1 cellular context compared by ENCODE assay signal in the genomic region with DNA sequence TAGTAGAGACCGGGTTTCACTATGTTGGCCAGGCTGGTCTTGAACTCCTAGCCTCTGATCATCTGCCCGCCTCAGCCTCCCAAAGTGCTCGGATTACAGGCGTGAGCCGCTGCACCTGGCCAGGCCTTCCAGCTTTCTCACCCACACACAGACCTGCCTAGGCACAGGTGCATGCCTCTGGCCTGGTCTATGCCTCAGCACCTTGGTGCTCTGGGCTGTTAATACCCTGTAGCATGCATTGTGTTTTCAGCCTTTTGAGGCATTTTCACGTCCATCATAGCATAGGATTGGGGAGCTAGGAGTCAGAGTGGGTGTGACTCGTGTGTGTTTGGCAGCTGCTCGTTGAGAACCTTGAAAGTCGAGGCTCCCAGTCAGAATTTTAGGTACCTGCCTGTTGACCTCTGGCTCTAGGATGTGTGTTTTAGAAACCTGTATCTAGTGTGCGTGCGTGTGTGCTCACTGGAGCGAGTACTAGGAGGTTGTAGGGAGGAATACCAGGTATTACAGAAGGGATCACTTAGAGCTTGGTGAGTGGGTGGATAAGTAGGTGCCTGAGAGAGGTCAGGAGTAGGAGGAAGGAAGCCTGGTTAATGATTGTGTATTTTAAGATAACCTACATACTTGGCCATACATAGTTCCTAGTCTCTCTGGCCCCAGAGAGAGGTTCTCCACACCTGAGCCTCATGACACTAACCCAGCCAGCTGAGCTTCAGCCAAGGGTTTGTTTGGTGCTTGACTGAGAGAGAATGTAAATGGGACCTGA.
TF ChIP-seq lines count a peak whose summit lies in the region.

No MANE protein-coding gene starts in this region.

TF ChIP-seq in K562, 482 proteins besides CTCF, POLR2A, EP300 and RAD21 (continued from another document and continues in another):
- TF ChIP-seq, protein P1, sequence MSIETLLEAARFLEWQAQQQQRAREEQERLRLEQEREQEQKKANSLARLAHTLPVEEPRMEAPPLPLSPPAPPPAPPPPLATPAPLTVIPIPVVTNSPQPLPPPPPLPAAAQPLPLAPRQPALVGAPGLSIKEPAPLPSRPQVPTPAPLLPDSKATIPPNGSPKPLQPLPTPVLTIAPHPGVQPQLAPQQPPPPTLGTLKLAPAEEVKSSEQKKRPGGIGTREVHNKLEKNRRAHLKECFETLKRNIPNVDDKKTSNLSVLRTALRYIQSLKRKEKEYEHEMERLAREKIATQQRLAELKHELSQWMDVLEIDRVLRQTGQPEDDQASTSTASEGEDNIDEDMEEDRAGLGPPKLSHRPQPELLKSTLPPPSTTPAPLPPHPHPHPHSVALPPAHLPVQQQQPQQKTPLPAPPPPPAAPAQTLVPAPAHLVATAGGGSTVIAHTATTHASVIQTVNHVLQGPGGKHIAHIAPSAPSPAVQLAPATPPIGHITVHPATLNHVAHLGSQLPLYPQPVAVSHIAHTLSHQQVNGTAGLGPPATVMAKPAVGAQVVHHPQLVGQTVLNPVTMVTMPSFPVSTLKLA (conservative IDR thresholded peaks at IDR 0.05): no peak
- TF ChIP-seq EGR1 (conservative IDR thresholded peaks at IDR 0.05): no peak
- TF ChIP-seq PHTF2 (CRISPR knock-in tag; IDR thresholded peaks at IDR 0.05): no peak
- no peak for TF ChIP-seq OTX1 (CRISPR knock-in tag; IDR thresholded peaks at IDR 0.05)
- no peak for TF ChIP-seq NFATC3 (IDR thresholded peaks at IDR 0.05)
- no peak for TF ChIP-seq PURB (CRISPR knock-in tag; IDR thresholded peaks at IDR 0.05; ENCODE audit: low read depth)
- TF ChIP-seq ZNF57 (CRISPR knock-in tag; IDR thresholded peaks at IDR 0.05): no peak
- TF ChIP-seq, protein P2, sequence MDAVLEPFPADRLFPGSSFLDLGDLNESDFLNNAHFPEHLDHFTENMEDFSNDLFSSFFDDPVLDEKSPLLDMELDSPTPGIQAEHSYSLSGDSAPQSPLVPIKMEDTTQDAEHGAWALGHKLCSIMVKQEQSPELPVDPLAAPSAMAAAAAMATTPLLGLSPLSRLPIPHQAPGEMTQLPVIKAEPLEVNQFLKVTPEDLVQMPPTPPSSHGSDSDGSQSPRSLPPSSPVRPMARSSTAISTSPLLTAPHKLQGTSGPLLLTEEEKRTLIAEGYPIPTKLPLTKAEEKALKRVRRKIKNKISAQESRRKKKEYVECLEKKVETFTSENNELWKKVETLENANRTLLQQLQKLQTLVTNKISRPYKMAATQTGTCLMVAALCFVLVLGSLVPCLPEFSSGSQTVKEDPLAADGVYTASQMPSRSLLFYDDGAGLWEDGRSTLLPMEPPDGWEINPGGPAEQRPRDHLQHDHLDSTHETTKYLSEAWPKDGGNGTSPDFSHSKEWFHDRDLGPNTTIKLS (IDR thresholded peaks at IDR 0.05; ENCODE audit: borderline replicate concordance, low read depth): no peak
- TF ChIP-seq ZNF561 (CRISPR knock-in tag; conservative IDR thresholded peaks at IDR 0.05): no peak
- no peak for TF ChIP-seq ZBTB8A (IDR thresholded peaks at IDR 0.05; ENCODE audit: partially characterized antibody)
- TF ChIP-seq TEAD4 (IDR thresholded peaks at IDR 0.05; ENCODE audit: low read length): no peak
- TF ChIP-seq TEAD4 (CRISPR knock-in tag; IDR thresholded peaks at IDR 0.05; ENCODE audit: borderline replicate concordance): no peak
- TF ChIP-seq TCFL5 (CRISPR knock-in tag; conservative IDR thresholded peaks at IDR 0.05): no peak
- TF ChIP-seq, protein P3, sequence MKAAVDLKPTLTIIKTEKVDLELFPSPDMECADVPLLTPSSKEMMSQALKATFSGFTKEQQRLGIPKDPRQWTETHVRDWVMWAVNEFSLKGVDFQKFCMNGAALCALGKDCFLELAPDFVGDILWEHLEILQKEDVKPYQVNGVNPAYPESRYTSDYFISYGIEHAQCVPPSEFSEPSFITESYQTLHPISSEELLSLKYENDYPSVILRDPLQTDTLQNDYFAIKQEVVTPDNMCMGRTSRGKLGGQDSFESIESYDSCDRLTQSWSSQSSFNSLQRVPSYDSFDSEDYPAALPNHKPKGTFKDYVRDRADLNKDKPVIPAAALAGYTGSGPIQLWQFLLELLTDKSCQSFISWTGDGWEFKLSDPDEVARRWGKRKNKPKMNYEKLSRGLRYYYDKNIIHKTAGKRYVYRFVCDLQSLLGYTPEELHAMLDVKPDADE (conservative IDR thresholded peaks at IDR 0.05; ENCODE audit: control insufficient read depth, low read depth, low read length): no peak
- TF ChIP-seq RBM17 (IDR thresholded peaks at IDR 0.05; ENCODE audit: borderline replicate concordance, low read depth, low read length): no peak
- TF ChIP-seq SRSF3 (IDR thresholded peaks at IDR 0.05; ENCODE audit: insufficient read depth, low read length): peak; percentile 20; the same call in 1 of the 2 replicates
- TF ChIP-seq, protein P4, sequence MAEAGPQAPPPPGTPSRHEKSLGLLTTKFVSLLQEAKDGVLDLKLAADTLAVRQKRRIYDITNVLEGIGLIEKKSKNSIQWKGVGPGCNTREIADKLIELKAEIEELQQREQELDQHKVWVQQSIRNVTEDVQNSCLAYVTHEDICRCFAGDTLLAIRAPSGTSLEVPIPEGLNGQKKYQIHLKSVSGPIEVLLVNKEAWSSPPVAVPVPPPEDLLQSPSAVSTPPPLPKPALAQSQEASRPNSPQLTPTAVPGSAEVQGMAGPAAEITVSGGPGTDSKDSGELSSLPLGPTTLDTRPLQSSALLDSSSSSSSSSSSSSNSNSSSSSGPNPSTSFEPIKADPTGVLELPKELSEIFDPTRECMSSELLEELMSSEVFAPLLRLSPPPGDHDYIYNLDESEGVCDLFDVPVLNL (CRISPR knock-in tag; IDR thresholded peaks at IDR 0.05; ENCODE audit: low read depth): no peak; the same call in 1 of the 2 replicates
- no peak for TF ChIP-seq ZBED1 (IDR thresholded peaks at IDR 0.05)
- TF ChIP-seq, protein P5, sequence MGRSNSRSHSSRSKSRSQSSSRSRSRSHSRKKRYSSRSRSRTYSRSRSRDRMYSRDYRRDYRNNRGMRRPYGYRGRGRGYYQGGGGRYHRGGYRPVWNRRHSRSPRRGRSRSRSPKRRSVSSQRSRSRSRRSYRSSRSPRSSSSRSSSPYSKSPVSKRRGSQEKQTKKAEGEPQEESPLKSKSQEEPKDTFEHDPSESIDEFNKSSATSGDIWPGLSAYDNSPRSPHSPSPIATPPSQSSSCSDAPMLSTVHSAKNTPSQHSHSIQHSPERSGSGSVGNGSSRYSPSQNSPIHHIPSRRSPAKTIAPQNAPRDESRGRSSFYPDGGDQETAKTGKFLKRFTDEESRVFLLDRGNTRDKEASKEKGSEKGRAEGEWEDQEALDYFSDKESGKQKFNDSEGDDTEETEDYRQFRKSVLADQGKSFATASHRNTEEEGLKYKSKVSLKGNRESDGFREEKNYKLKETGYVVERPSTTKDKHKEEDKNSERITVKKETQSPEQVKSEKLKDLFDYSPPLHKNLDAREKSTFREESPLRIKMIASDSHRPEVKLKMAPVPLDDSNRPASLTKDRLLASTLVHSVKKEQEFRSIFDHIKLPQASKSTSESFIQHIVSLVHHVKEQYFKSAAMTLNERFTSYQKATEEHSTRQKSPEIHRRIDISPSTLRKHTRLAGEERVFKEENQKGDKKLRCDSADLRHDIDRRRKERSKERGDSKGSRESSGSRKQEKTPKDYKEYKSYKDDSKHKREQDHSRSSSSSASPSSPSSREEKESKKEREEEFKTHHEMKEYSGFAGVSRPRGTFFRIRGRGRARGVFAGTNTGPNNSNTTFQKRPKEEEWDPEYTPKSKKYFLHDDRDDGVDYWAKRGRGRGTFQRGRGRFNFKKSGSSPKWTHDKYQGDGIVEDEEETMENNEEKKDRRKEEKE (IDR thresholded peaks at IDR 0.05; ENCODE audit: borderline replicate concordance in 1 of 2, control insufficient read depth in 1 of 2, low read depth in 2 of 2, low read length in 1 of 2): no peak
- no peak for TF ChIP-seq RUNX1 (IDR thresholded peaks at IDR 0.05; ENCODE audit: low read depth)
- no peak for TF ChIP-seq GATA2 (CRISPR knock-in tag; IDR thresholded peaks at IDR 0.05)
- TF ChIP-seq FOXJ2 (tag; IDR thresholded peaks at IDR 0.05): no peak
- TF ChIP-seq MAZ (CRISPR knock-in tag; conservative IDR thresholded peaks at IDR 0.05 in 1 of 2, IDR thresholded peaks at IDR 0.05 in 1 of 2): no peak
- TF ChIP-seq ZNF431 (CRISPR knock-in tag; IDR thresholded peaks at IDR 0.05): no peak
- TF ChIP-seq, protein P6, sequence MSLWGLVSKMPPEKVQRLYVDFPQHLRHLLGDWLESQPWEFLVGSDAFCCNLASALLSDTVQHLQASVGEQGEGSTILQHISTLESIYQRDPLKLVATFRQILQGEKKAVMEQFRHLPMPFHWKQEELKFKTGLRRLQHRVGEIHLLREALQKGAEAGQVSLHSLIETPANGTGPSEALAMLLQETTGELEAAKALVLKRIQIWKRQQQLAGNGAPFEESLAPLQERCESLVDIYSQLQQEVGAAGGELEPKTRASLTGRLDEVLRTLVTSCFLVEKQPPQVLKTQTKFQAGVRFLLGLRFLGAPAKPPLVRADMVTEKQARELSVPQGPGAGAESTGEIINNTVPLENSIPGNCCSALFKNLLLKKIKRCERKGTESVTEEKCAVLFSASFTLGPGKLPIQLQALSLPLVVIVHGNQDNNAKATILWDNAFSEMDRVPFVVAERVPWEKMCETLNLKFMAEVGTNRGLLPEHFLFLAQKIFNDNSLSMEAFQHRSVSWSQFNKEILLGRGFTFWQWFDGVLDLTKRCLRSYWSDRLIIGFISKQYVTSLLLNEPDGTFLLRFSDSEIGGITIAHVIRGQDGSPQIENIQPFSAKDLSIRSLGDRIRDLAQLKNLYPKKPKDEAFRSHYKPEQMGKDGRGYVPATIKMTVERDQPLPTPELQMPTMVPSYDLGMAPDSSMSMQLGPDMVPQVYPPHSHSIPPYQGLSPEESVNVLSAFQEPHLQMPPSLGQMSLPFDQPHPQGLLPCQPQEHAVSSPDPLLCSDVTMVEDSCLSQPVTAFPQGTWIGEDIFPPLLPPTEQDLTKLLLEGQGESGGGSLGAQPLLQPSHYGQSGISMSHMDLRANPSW (CRISPR knock-in tag; IDR thresholded peaks at IDR 0.05): peak; percentile 91; the same call in 1 of the 2 replicates
- no peak for TF ChIP-seq ZKSCAN1 (IDR thresholded peaks at IDR 0.05; ENCODE audit: low read depth, low read length)
- peak in 1 of 2 experiments; percentile 15; a peak in 1 of 4 replicates for TF ChIP-seq KDM4B (IDR thresholded peaks at IDR 0.05; ENCODE audit: borderline replicate concordance in 2 of 2, low read depth in 1 of 2)
- TF ChIP-seq, protein P7, sequence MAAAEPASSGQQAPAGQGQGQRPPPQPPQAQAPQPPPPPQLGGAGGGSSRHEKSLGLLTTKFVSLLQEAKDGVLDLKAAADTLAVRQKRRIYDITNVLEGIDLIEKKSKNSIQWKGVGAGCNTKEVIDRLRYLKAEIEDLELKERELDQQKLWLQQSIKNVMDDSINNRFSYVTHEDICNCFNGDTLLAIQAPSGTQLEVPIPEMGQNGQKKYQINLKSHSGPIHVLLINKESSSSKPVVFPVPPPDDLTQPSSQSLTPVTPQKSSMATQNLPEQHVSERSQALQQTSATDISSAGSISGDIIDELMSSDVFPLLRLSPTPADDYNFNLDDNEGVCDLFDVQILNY (CRISPR knock-in tag; IDR thresholded peaks at IDR 0.05): no peak
- no peak for TF ChIP-seq NR1H2 (CRISPR knock-in tag; IDR thresholded peaks at IDR 0.05)
- no peak; a peak in 1 of 4 replicates for TF ChIP-seq RCOR1 (IDR thresholded peaks at IDR 0.05; ENCODE audit: borderline replicate concordance in 1 of 2, low read depth in 2 of 2, low read length in 2 of 2)
- TF ChIP-seq ZNF324 (CRISPR knock-in tag; IDR thresholded peaks at IDR 0.05): no peak
- no peak for TF ChIP-seq MIER1 (IDR thresholded peaks at IDR 0.05; ENCODE audit: low read depth)
- TF ChIP-seq ZFP30 (CRISPR knock-in tag; IDR thresholded peaks at IDR 0.05; ENCODE audit: borderline replicate concordance): no peak
- peak; percentile 75 for TF ChIP-seq HDAC8 (tag; IDR thresholded peaks at IDR 0.05)
- no peak for TF ChIP-seq BRD4 (IDR thresholded peaks at IDR 0.05)
- TF ChIP-seq TARDBP (IDR thresholded peaks at IDR 0.05): no peak
- TF ChIP-seq NFE2L1 (tag; IDR thresholded peaks at IDR 0.05; ENCODE audit: borderline replicate concordance, low read depth): no peak
- no peak for TF ChIP-seq ZSCAN29 (IDR thresholded peaks at IDR 0.05)
- TF ChIP-seq ESRRA (IDR thresholded peaks at IDR 0.05; ENCODE audit: borderline replicate concordance, low read depth): no peak
- no peak for TF ChIP-seq HNRNPH1 (optimal IDR thresholded peaks at IDR 0.05; ENCODE audit: low read depth, low read length)
- no peak for TF ChIP-seq HMGN3 (IDR thresholded peaks at IDR 0.05; ENCODE audit: borderline replicate concordance, extremely low read depth, insufficient read length, low read depth, low read length)
- TF ChIP-seq, protein P8, sequence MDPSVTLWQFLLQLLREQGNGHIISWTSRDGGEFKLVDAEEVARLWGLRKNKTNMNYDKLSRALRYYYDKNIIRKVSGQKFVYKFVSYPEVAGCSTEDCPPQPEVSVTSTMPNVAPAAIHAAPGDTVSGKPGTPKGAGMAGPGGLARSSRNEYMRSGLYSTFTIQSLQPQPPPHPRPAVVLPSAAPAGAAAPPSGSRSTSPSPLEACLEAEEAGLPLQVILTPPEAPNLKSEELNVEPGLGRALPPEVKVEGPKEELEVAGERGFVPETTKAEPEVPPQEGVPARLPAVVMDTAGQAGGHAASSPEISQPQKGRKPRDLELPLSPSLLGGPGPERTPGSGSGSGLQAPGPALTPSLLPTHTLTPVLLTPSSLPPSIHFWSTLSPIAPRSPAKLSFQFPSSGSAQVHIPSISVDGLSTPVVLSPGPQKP (CRISPR knock-in tag; IDR thresholded peaks at IDR 0.05): no peak
- peak; percentile 96 for TF ChIP-seq MED1 (CRISPR knock-in tag; IDR thresholded peaks at IDR 0.05; ENCODE audit: borderline replicate concordance)
- TF ChIP-seq, protein P9, sequence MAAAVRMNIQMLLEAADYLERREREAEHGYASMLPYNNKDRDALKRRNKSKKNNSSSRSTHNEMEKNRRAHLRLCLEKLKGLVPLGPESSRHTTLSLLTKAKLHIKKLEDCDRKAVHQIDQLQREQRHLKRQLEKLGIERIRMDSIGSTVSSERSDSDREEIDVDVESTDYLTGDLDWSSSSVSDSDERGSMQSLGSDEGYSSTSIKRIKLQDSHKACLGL (CRISPR knock-in tag; IDR thresholded peaks at IDR 0.05; ENCODE audit: borderline replicate concordance, poor library complexity, severe bottlenecking): no peak
- TF ChIP-seq XRCC3 (IDR thresholded peaks at IDR 0.05): no peak
- no peak for TF ChIP-seq MEF2A (IDR thresholded peaks at IDR 0.05; ENCODE audit: control insufficient read depth, low read depth, low read length)
- TF ChIP-seq NRF1 (conservative IDR thresholded peaks at IDR 0.05 in 1 of 2, IDR thresholded peaks at IDR 0.05 in 1 of 2): 0 out of 4 replicates have a peak, but pooled peaks of 1 of the 2 experiments have one; percentile 12
- TF ChIP-seq, protein P10, sequence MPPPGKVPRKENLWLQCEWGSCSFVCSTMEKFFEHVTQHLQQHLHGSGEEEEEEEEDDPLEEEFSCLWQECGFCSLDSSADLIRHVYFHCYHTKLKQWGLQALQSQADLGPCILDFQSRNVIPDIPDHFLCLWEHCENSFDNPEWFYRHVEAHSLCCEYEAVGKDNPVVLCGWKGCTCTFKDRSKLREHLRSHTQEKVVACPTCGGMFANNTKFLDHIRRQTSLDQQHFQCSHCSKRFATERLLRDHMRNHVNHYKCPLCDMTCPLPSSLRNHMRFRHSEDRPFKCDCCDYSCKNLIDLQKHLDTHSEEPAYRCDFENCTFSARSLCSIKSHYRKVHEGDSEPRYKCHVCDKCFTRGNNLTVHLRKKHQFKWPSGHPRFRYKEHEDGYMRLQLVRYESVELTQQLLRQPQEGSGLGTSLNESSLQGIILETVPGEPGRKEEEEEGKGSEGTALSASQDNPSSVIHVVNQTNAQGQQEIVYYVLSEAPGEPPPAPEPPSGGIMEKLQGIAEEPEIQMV (tag; conservative IDR thresholded peaks at IDR 0.05; ENCODE audit: low read depth): no peak
